In the genomic region with DNA sequence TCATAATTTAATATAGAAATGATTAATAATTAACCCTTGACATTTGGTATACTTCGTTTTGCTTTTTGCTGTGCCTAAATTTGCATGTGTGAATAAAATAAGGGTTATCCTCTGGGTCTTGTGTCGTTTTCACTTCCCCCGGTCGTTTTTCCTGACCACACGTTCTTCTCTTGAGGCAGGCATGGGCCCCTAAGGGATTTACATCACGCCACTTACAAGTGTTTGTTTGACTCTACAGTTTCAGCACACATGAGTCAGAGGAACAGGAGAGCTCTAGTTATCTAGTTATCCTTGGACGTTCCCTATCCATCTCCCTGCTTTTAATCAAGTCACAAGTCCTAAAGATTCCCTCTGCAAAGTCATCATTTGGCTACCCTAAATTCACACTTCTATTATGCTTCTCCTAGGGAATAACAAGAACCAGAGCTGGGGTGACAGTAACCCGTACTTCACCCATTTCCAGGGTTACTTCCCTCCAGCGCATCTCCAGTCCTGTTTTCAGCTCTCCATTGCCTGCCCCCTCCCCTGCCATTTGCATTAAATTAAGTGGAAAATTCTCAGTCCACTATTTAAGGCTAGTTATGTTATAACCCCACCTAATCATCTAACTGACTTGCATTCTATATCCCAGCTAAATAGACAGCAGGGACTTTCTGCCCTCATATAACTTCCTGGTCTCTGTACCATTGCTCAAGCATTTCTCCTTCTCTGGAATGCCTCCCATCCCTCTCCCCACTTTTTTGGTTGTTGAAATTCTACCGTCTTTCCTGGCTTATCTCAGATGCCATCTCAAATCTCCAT, we compare ENCODE assay signal across 11 cellular contexts.
A peak's percentile ranks its signal among the peaks of the same experiment; 100 is the strongest.
DNase-seq lines count a peak whose midpoint lies in the region; ATAC-seq and TF ChIP-seq lines count a peak whose summit lies in the region.
"Had no signal": no experiment of that assay in that cellular context is flagged by ENCODE, and none has a peak within 500 bp of the region (broad histone marks: within the 10 kb centered on the region; RNA-seq: fewer than 3 reads in every experiment).

No MANE protein-coding gene starts in this region.

- CTCF ChIA-PET in CD4-positive, alpha-beta T cell (lab: Charles Lee), result interaction anchor here (1.1 kb wide), 1 partner anchor 12 kb away, joined by 3 read pairs; no protein-coding TSS in a partner anchor

- H3K27ac ChIP-seq in CD4-positive, alpha-beta T cell (ENCODE audit: low read depth, low read length), result no peak overlapping the region
- no peak overlapping the region for H3K27ac ChIP-seq in suprapubic skin
- H3K27ac ChIP-seq: HL-60, Peyer's patch had no signal

- peaks cover under 1% of the 10 kb centered on the region for H3K4me1 ChIP-seq in suprapubic skin

- no peak for DNase-seq in CD4-positive, alpha-beta T cell
- DNase-seq in astrocyte of the spinal cord (ENCODE audit: low read depth, low spot score), result peak; percentile 20
- DNase-seq in NCI-H2227 treated with DMSO at 0.1 percent for 48 hours (lab: John Stamatoyannopoulos, UW), result no peak
- no peak for DNase-seq in DMS79 (lab: John Stamatoyannopoulos, UW)
- no peak for DNase-seq in suprapubic skin (ENCODE audit: low spot score in 2 of 2)
- no peak for DNase-seq in HPDE6-E6E7 (ENCODE audit: extremely low spot score)
- DNase-seq: left ventricle myocardium superior had no signal

- H3K36me3 ChIP-seq in suprapubic skin, result no peaks in the 10 kb centered on the region
- H3K36me3 ChIP-seq: Peyer's patch had no signal

- WGBS in suprapubic skin, result 73% methylated on average over 10 of the region's 10 CpGs

- H3K9me3 ChIP-seq in CD4-positive, alpha-beta T cell (ENCODE audit: control insufficient read depth, low read length), result no peaks in the 10 kb centered on the region
- H3K9me3 ChIP-seq in suprapubic skin, result no peaks in the 10 kb centered on the region
- H3K9me3 ChIP-seq: Peyer's patch had no signal

- H3K4me3 ChIP-seq in astrocyte of the spinal cord (ENCODE audit: low read depth, low read length), result no peak overlapping the region
- H3K4me3 ChIP-seq in suprapubic skin, result no peak overlapping the region
- H3K4me3 ChIP-seq: Peyer's patch had no signal

- no peaks in the 10 kb centered on the region for H3K36me3 Mint-ChIP-seq in CD4-positive, alpha-beta T cell (ENCODE audit: low read depth)

- no peak for TF ChIP-seq CTCF in CD4-positive, alpha-beta T cell (IDR thresholded peaks at IDR 0.05)
- no peak for TF ChIP-seq CTCF in astrocyte of the spinal cord (IDR thresholded peaks at IDR 0.05; ENCODE audit: low read depth, low read length)
- TF ChIP-seq CTCF in suprapubic skin (IDR thresholded peaks at IDR 0.05), result no peak

- intact Hi-C loops in CD4-positive, alpha-beta T cell (cut with DNase I, micrococcal nuclease), result no loop called here

- no peak for TF ChIP-seq POLR2A in suprapubic skin (IDR thresholded peaks at IDR 0.05)

- H3K27me3 Mint-ChIP-seq in CD4-positive, alpha-beta T cell, result no peaks in the 10 kb centered on the region

- H3K27ac Mint-ChIP-seq in CD4-positive, alpha-beta T cell, result peak overlapping the region; percentile 32

- H3K4me1 Mint-ChIP-seq in CD4-positive, alpha-beta T cell (ENCODE audit: low read depth), result peaks cover 59% of the 10 kb centered on the region

- H3K27me3 ChIP-seq in CD4-positive, alpha-beta T cell (ENCODE audit: control insufficient read depth, insufficient read depth, low read length), result no peaks in the 10 kb centered on the region
- no peaks in the 10 kb centered on the region for H3K27me3 ChIP-seq in suprapubic skin
- H3K27me3 ChIP-seq: Peyer's patch had no signal

- POLR2A ChIA-PET in CD4-positive, alpha-beta T cell (lab: Charles Lee), result no interaction called here

- in situ Hi-C loops in astrocyte of the spinal cord (cut with HindIII; ENCODE audit: low sequenced_read_pairs), result no loop called here

- H3K9me3 Mint-ChIP-seq in CD4-positive, alpha-beta T cell, result no peaks in the 10 kb centered on the region

- no peak overlapping the region for H3K4me3 Mint-ChIP-seq in CD4-positive, alpha-beta T cell

- no peak for TF ChIP-seq EP300 in suprapubic skin (IDR thresholded peaks at IDR 0.05)

- ATAC-seq in CD4-positive, alpha-beta T cell (ENCODE audit: poor library complexity), result no peak
- peak; percentile 44 for ATAC-seq in GM19372 (IDR thresholded peaks at IDR 0.05; ENCODE audit: low read depth, unreplicated experiment)
- ATAC-seq in HG03103 (IDR thresholded peaks at IDR 0.05; ENCODE audit: low read depth, unreplicated experiment), result peak; percentile 60
- ATAC-seq: left ventricle myocardium superior had no signal
